ENCODE assay signal across 8 cellular contexts in genomic region chr6:98946877-98947410, GRCh38. TPM values are rescaled to one million over a fixed set of nuclear protein-coding genes. Genes with fewer than 3 reads are reported as not detected.
A peak's percentile ranks its signal among the peaks of the same experiment; 100 is the strongest.
DNase-seq lines count a peak whose midpoint lies in the region; ATAC-seq and TF ChIP-seq lines count a peak whose summit lies in the region.

No MANE protein-coding gene starts in this region.

- H3K4me3 ChIP-seq in right cardiac atrium (ENCODE audit: low read length), result peak overlapping the region; percentile 81

- H3K4me1 Mint-ChIP-seq in activated naive CD4-positive, alpha-beta T cell treated with anti-CD3 and anti-CD28 coated beads, Interleukin-2, amount 50 U/mL, for 24 hours, result peaks cover 56% of the 10 kb centered on the region

- H3K27ac ChIP-seq in C4-2B, result peak overlapping the region; percentile 68
- peak overlapping the region; percentile 28 for H3K27ac ChIP-seq in right cardiac atrium (ENCODE audit: low read length)

- H3K36me3 Mint-ChIP-seq in activated naive CD4-positive, alpha-beta T cell treated with anti-CD3 and anti-CD28 coated beads, Interleukin-2, amount 50 U/mL, for 24 hours, result peaks cover 13% of the 10 kb centered on the region

- H3K27me3 ChIP-seq in right cardiac atrium (ENCODE audit: control insufficient read depth, insufficient read depth), result no peaks in the 10 kb centered on the region

- peak; percentile 30 for ATAC-seq in GM19452 (IDR thresholded peaks at IDR 0.05; ENCODE audit: unreplicated experiment)
- ATAC-seq in HG03460 (IDR thresholded peaks at IDR 0.05; ENCODE audit: unreplicated experiment), result peak; percentile 34
- ATAC-seq in right cardiac atrium, result no peak
- ATAC-seq in sciatic nerve, result no peak

- peaks cover 6% of the 10 kb centered on the region for H3K9me3 Mint-ChIP-seq in activated naive CD4-positive, alpha-beta T cell treated with anti-CD3 and anti-CD28 coated beads, Interleukin-2, amount 50 U/mL, for 24 hours

- no peaks in the 10 kb centered on the region for H3K4me1 ChIP-seq in right cardiac atrium (ENCODE audit: control insufficient read depth, insufficient read depth, low read length)

- DNase-seq in RPMI7951 (ENCODE audit: low read depth) (peak; percentile 24), right cardiac atrium (peak; percentile 15 to 73 (median 63)), sciatic nerve (ENCODE audit: low spot score) (peak; percentile 62), cortex of kidney (lab: John Stamatoyannopoulos, UW) (no peak)

- TF ChIP-seq CTCF in C4-2B (conservative IDR thresholded peaks at IDR 0.05), result no peak

- H3K9me3 ChIP-seq in right cardiac atrium (ENCODE audit: control insufficient read depth, low read length), result no peaks in the 10 kb centered on the region

- no peaks in the 10 kb centered on the region for H3K27me3 Mint-ChIP-seq in activated naive CD4-positive, alpha-beta T cell treated with anti-CD3 and anti-CD28 coated beads, Interleukin-2, amount 50 U/mL, for 24 hours

- H3K27ac Mint-ChIP-seq in activated naive CD4-positive, alpha-beta T cell treated with anti-CD3 and anti-CD28 coated beads, Interleukin-2, amount 50 U/mL, for 24 hours, result peak overlapping the region; percentile 94

- intact Hi-C loops in right cardiac atrium (cut with DNase I), result no loop called here
- intact Hi-C loops in sciatic nerve (cut with DNase I), result no loop called here

- WGBS in right cardiac atrium, result 18% methylated on average over 9 of the region's 9 CpGs

- H3K4me3 Mint-ChIP-seq in activated naive CD4-positive, alpha-beta T cell treated with anti-CD3 and anti-CD28 coated beads, Interleukin-2, amount 50 U/mL, for 24 hours, result peak overlapping the region; percentile 96

RNA-seq across cellular contexts. Expression of gene FBXL4, which starts 0.8 kb away (rescaled TPM):
- 17.4 and 19.6 TPM in 2 replicates for total RNA-seq in RPMI7951 (2014; rRNA removed; shearing (Covaris generic))
- total RNA-seq in right cardiac atrium, result 10 to 100 TPM; 19.2 to 27.9 (median 25.0) TPM
- polyA plus RNA-seq in right cardiac atrium, result 7.7 TPM
- 40.7 TPM for total RNA-seq in sciatic nerve

Comparison
In these comparisons a context has a peak if more than half of its experiments do, and no peak if none do; other contexts are left out.
1. ATAC-seq: peak in GM19452 (single experiment) and HG03460 (single experiment); none in right cardiac atrium (0 of 2) and sciatic nerve (single experiment).